In the genomic region with DNA sequence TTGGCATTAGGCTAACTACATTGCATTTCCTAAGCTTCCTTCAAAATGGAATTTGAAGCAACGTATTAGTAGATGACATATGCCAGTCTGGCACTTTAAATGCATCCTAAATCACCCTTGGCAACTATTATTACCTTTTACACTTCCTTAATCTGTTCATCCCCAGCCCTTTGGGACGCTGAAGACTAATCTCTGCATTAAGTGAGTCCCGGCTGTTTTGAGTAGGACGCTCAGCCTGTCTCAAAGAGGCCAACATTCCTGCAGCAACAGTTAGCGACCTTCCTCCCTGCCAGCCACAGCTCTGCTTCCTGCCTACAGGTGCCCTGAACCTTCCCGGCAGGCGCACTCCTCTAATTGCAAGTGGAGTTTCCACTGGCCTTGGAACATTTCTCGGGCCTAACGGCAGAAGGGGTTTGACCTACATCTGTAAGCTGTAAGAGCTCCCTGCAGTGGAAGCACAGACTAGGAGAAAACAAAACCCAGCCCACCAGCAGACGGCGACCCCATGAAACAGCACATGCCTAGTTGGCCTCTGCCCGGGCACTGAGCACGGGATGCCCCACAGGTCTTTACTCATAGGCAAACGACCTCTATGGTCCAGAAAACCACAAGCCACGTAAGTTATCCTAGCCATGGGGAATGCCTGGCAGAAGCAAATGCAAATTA, we compare ENCODE assay signal across 23 cellular contexts.
DNase-seq lines count a peak whose midpoint lies in the region; ATAC-seq, FAIRE-seq and TF ChIP-seq lines count a peak whose summit lies in the region.
"Had no signal": no experiment of that assay in that cellular context is flagged by ENCODE, and none has a peak within 500 bp of the region (broad histone marks: within the 10 kb centered on the region; RNA-seq: fewer than 3 reads in every experiment).

No MANE protein-coding gene starts in this region.

- H3K36me3 Mint-ChIP-seq in activated T-cell treated with anti-CD3 and anti-CD28 coated beads, Interleukin-2, amount 50 U/mL, for 24 hours (ENCODE audit: low read depth) = peaks cover 100% of the 10 kb centered on the region
- peaks cover 61% of the 10 kb centered on the region for H3K36me3 Mint-ChIP-seq in activated T-cell treated with anti-CD3 and anti-CD28 coated beads, Interleukin-2, amount 50 U/mL, for 4 hours (ENCODE audit: insufficient read depth)
- H3K36me3 Mint-ChIP-seq in Calu3 (ENCODE audit: insufficient read depth, unreplicated experiment) = peaks cover 19% of the 10 kb centered on the region

- no peak overlapping the region for H3K4me3 Mint-ChIP-seq in activated T-cell treated with anti-CD3 and anti-CD28 coated beads, Interleukin-2, amount 50 U/mL, for 24 hours
- no peak overlapping the region for H3K4me3 Mint-ChIP-seq in activated T-cell treated with anti-CD3 and anti-CD28 coated beads, Interleukin-2, amount 50 U/mL, for 4 hours
- H3K4me3 Mint-ChIP-seq in Calu3 (ENCODE audit: low read depth, unreplicated experiment) = no peak overlapping the region
- H3K4me3 Mint-ChIP-seq: activated T-helper 1 cell treated with anti-CD3 and anti-CD28 coated beads, Interleukin-12 subunit alpha, Interleukin-12 subunit beta, Interleukin-2, Interleukin-4 antibody, amounts not matched to agents 30 ng/mL and 10 ng/mL and 1 ng/mL, durations not matched to agents 14 hours and 24 hours and 36 hours had no signal

- H3K27me3 Mint-ChIP-seq in activated T-cell treated with anti-CD3 and anti-CD28 coated beads, Interleukin-2, amount 50 U/mL, for 24 hours = no peaks in the 10 kb centered on the region
- no peaks in the 10 kb centered on the region for H3K27me3 Mint-ChIP-seq in activated T-cell treated with anti-CD3 and anti-CD28 coated beads, Interleukin-2, amount 50 U/mL, for 4 hours (ENCODE audit: low read depth)
- no peaks in the 10 kb centered on the region for H3K27me3 Mint-ChIP-seq in Calu3 (ENCODE audit: unreplicated experiment)

- no TSS peak for BruUV-seq in Calu3 (replicated peaks; lab: Mats Ljungman, UMichigan)
- BruUV-seq in A673 (replicated peaks; lab: Mats Ljungman, UMichigan) = no TSS peak

- H3K36me3 ChIP-seq in WERI-Rb-1 (peaks cover 76% of the 10 kb centered on the region), kidney (ENCODE audit: control insufficient read depth in 1 of 2, insufficient read depth in 2 of 2, low read length in 2 of 2) (peaks cover 5 to 20% of the 10 kb centered on the region in 2 donors), skeletal muscle tissue (ENCODE audit: control insufficient read depth in 3 of 3, insufficient read depth in 3 of 3, low read length in 3 of 3) (peaks cover 18 to 26% (median 20%) of the 10 kb centered on the region in 3 donors), A673 (ENCODE audit: insufficient read depth, low read length, poor library complexity, severe bottlenecking) (peaks cover 44% of the 10 kb centered on the region)
- H3K36me3 ChIP-seq: breast epithelium, ovary had no signal

- POLR2A ChIA-PET in A673 (lab: Charles Lee; ENCODE audit: low non-redundant PET) = no interaction called here

- FAIRE-seq in kidney (lab: Jason Lieb, UNC) = no peak
- FAIRE-seq: A549 had no signal

- H3K9me3 Mint-ChIP-seq in activated T-cell treated with anti-CD3 and anti-CD28 coated beads, Interleukin-2, amount 50 U/mL, for 24 hours = peaks cover 3% of the 10 kb centered on the region
- peaks cover 3% of the 10 kb centered on the region for H3K9me3 Mint-ChIP-seq in activated T-cell treated with anti-CD3 and anti-CD28 coated beads, Interleukin-2, amount 50 U/mL, for 4 hours
- H3K9me3 Mint-ChIP-seq in Calu3 (ENCODE audit: low read depth, unreplicated experiment) = peaks cover 3% of the 10 kb centered on the region
- H3K9me3 Mint-ChIP-seq: activated T-helper 1 cell treated with anti-CD3 and anti-CD28 coated beads, Interleukin-12 subunit alpha, Interleukin-12 subunit beta, Interleukin-2, Interleukin-4 antibody, amounts not matched to agents 30 ng/mL and 10 ng/mL and 1 ng/mL, durations not matched to agents 14 hours and 24 hours and 36 hours had no signal

- no peaks in the 10 kb centered on the region for H3K9me3 ChIP-seq in WERI-Rb-1 (ENCODE audit: severe bottlenecking)
- peaks cover 0 to 4% of the 10 kb centered on the region in 2 donors for H3K9me3 ChIP-seq in kidney (ENCODE audit: control insufficient read depth in 1 of 2, low read length in 2 of 2)
- no peaks in the 10 kb centered on the region for H3K9me3 ChIP-seq in skeletal muscle tissue (ENCODE audit: control insufficient read depth in 3 of 3, low read length in 3 of 3)
- no peaks in the 10 kb centered on the region for H3K9me3 ChIP-seq in A673 (ENCODE audit: low read depth, low read length, poor library complexity, severe bottlenecking)
- H3K9me3 ChIP-seq: A549, breast epithelium, left lung, ovary, tibial artery had no signal

- H3K4me3 ChIP-seq in WERI-Rb-1 (ENCODE audit: low read depth, low read length) (no peak overlapping the region), kidney (ENCODE audit: low read length in 2 of 2) (no peak overlapping the region), skeletal muscle tissue (ENCODE audit: low read length in 3 of 3) (no peak overlapping the region), A673 (ENCODE audit: low read depth, low read length, poor library complexity, severe bottlenecking) (no peak overlapping the region)
- H3K4me3 ChIP-seq: A549, breast epithelium, gastroesophageal sphincter, left lung, ovary, smooth muscle cell, tibial artery had no signal

- CTCF ChIA-PET in Calu3 (lab: Charles Lee) (no interaction called here), A673 (lab: Charles Lee) (interaction anchor here (0.5 kb wide), 1 partner anchor 1598 kb away, joined by 3 read pairs; no protein-coding TSS in a partner anchor)

- H3K27ac ChIP-seq in WERI-Rb-1 = peak overlapping the region; percentile 5; the same call in 1 of the 2 replicates
- peak overlapping the region; percentile 84 for H3K27ac ChIP-seq in kidney (ENCODE audit: low read depth in 2 of 2, low read length in 2 of 2)
- peak overlapping the region; percentile 78 for H3K27ac ChIP-seq in skeletal muscle tissue (ENCODE audit: low read depth, low read length)
- H3K27ac ChIP-seq in A673 (ENCODE audit: low read depth, low read length, poor library complexity, severe bottlenecking) = no peak overlapping the region
- H3K27ac ChIP-seq: A549, breast epithelium, C4-2B, gastroesophageal sphincter, left lung, ovary, tibial artery had no signal

- peaks cover 34 to 40% of the 10 kb centered on the region in 2 donors for H3K4me1 ChIP-seq in kidney (ENCODE audit: control insufficient read depth in 1 of 2, insufficient read depth in 1 of 2, low read depth in 1 of 2, low read length in 2 of 2)
- H3K4me1 ChIP-seq in skeletal muscle tissue (ENCODE audit: control insufficient read depth in 3 of 3, insufficient read depth in 3 of 3, low read length in 3 of 3) = peaks cover 15 to 45% (median 35%) of the 10 kb centered on the region in 3 donors
- H3K4me1 ChIP-seq in A673 (ENCODE audit: insufficient read depth, low read length, poor library complexity, severe bottlenecking) = peaks cover 14% of the 10 kb centered on the region
- H3K4me1 ChIP-seq: A549, breast epithelium, tibial artery had no signal

- H3K27me3 ChIP-seq in WERI-Rb-1 (ENCODE audit: insufficient read depth, low read depth, severe bottlenecking) (no peaks in the 10 kb centered on the region), skeletal muscle tissue (ENCODE audit: control insufficient read depth in 3 of 3, insufficient read depth in 3 of 3, low read length in 3 of 3) (no peaks in the 10 kb centered on the region), A673 (replicated peaks; ENCODE audit: insufficient read depth, low read depth, low read length, poor library complexity) (no peaks in the 10 kb centered on the region)
- H3K27me3 ChIP-seq: breast epithelium, gastroesophageal sphincter, left lung, ovary, tibial artery had no signal

- TF ChIP-seq CTCF in WERI-Rb-1 (IDR thresholded peaks at IDR 0.05; ENCODE audit: low read depth, low read length) (peak; percentile 23; the same call in 1 of the 2 replicates), kidney (IDR thresholded peaks at IDR 0.05; ENCODE audit: borderline replicate concordance, extremely low read depth, insufficient read depth) (no peak), Calu3 (IDR thresholded peaks at IDR 0.05; ENCODE audit: unreplicated experiment) (no peak), A673 (conservative IDR thresholded peaks at IDR 0.05; ENCODE audit: low read depth, low read length) (no peak)

- no peak for ATAC-seq in activated T-cell treated with anti-CD3 and anti-CD28 coated beads, Interleukin-2, amount 50 U/mL, for 4 hours
- ATAC-seq: A549, gastroesophageal sphincter, left lung had no signal

- peak overlapping the region; percentile 70 for H3K27ac Mint-ChIP-seq in activated T-cell treated with anti-CD3 and anti-CD28 coated beads, Interleukin-2, amount 50 U/mL, for 24 hours
- no peak overlapping the region for H3K27ac Mint-ChIP-seq in Calu3 (ENCODE audit: unreplicated experiment)

- DNase-seq in activated T-cell treated with anti-CD3 and anti-CD28 coated beads, Interleukin-2, amount 50 U/mL, for 24 hours = peak; percentile 23
- no peak for DNase-seq in activated T-cell treated with anti-CD3 and anti-CD28 coated beads, Interleukin-2, amount 50 U/mL, for 4 hours
- DNase-seq in WERI-Rb-1 = peak; percentile 66
- no peak for DNase-seq in kidney
- DNase-seq in Calu3 = no peak
- DNase-seq in stimulated activated CD4-positive, alpha-beta T cell treated with anti-CD3 and anti-CD28 coated beads, Interleukin-15, amount 100 ng/mL, for 24 hours = no peak
- no peak for DNase-seq in A673 (ENCODE audit: low spot score)
- DNase-seq: activated CD4-positive, alpha-beta T cell treated with anti-CD3 and anti-CD28 coated beads, Interleukin-2, amount 50 U/mL, for 4 hours; dermis blood vessel endothelial cell; DMS79 treated with DMSO at 0.1 percent for 48 hours; left lung; NCI-H1417 treated with DMSO at 0.1 percent for 48 hours; NCI-H2171 treated with DMSO at 0.1 percent for 48 hours; ovary; RPMI8226; tibial artery had no signal

- H3K4me1 Mint-ChIP-seq in activated T-cell treated with anti-CD3 and anti-CD28 coated beads, Interleukin-2, amount 50 U/mL, for 24 hours (ENCODE audit: low read depth) = peaks cover 21% of the 10 kb centered on the region
- H3K4me1 Mint-ChIP-seq in activated T-cell treated with anti-CD3 and anti-CD28 coated beads, Interleukin-2, amount 50 U/mL, for 4 hours (ENCODE audit: low read depth) = peaks cover 6% of the 10 kb centered on the region
- H3K4me1 Mint-ChIP-seq in Calu3 (ENCODE audit: low read depth, unreplicated experiment) = peaks cover 14% of the 10 kb centered on the region

- H3K9ac ChIP-seq in kidney (ENCODE audit: low read length in 2 of 2) (peak overlapping the region in 1 of 2 donors; percentile 28), skeletal muscle tissue (ENCODE audit: low read depth in 1 of 3, low read length in 3 of 3) (peak overlapping the region in 1 of 3 donors; percentile 24)

- intact Hi-C loops in kidney (cut with DNase I) = no loop called here
- intact Hi-C loops in Calu3 (cut with micrococcal nuclease; ENCODE audit: unreplicated experiment) = loop anchor here (10.0 kb wide), 1 partner anchor 100 kb away; no protein-coding TSS in a partner anchor
- intact Hi-C loops in A673 (cut with micrococcal nuclease; ENCODE audit: unreplicated experiment) = loop anchor here (5.0 kb wide), 1 partner anchor 97 kb away; no protein-coding TSS in a partner anchor

Comparison
In these comparisons a context has a peak if more than half of its experiments do, and no peak if none do; other contexts are left out.
1. DNase-seq: peak in activated T-cell treated with anti-CD3 and anti-CD28 coated beads, Interleukin-2, amount 50 U/mL, for 24 hours (single experiment) and WERI-Rb-1 (single experiment); none in activated T-cell treated with anti-CD3 and anti-CD28 coated beads, Interleukin-2, amount 50 U/mL, for 4 hours (single experiment), kidney (single experiment), Calu3 (single experiment), stimulated activated CD4-positive, alpha-beta T cell treated with anti-CD3 and anti-CD28 coated beads, Interleukin-15, amount 100 ng/mL, for 24 hours (single experiment) and A673 (single experiment).